1 cellular context compared by ENCODE assay signal in genomic region chr13:46982856-46983582, GRCh38.
TF ChIP-seq lines count a peak whose summit lies in the region.

No MANE protein-coding gene starts in this region.

TF ChIP-seq in GM12878, 131 proteins besides CTCF, POLR2A, EP300 and RAD21 (continued from another document and continues in another):
- TF ChIP-seq ZBTB40 (IDR thresholded peaks at IDR 0.05; ENCODE audit: borderline replicate concordance) (no peak), POU2F2 (IDR thresholded peaks at IDR 0.05; ENCODE audit: borderline replicate concordance, low read depth, low read length) (peak; percentile 91), PKNOX1 (IDR thresholded peaks at IDR 0.05) (peak; percentile 20; the same call in 1 of the 2 replicates), MTA3 (IDR thresholded peaks at IDR 0.05; ENCODE audit: borderline replicate concordance, low read length) (no peak), RCOR1 (conservative IDR thresholded peaks at IDR 0.05; ENCODE audit: low read depth, low read length) (peak; percentile 98), HSF1 (IDR thresholded peaks at IDR 0.05; ENCODE audit: low read depth, low read length) (no peak), MXI1 (IDR thresholded peaks at IDR 0.05; ENCODE audit: low read depth, low read length) (peak; percentile 85), SKIL (IDR thresholded peaks at IDR 0.05; ENCODE audit: low read depth, poor library complexity, severe bottlenecking) (peak; percentile 95), EZH2 (IDR thresholded peaks at IDR 0.05; ENCODE audit: borderline replicate concordance, control insufficient read depth, low read depth, low read length) (no peak), ATF7 (IDR thresholded peaks at IDR 0.05; ENCODE audit: low read depth) (peak; percentile 83), RFX5 (IDR thresholded peaks at IDR 0.05; ENCODE audit: low read depth, low read length) (no peak), DPF2 (IDR thresholded peaks at IDR 0.05) (peak; percentile 99), BCL11A (IDR thresholded peaks at IDR 0.05; ENCODE audit: low read depth, low read length) (peak; percentile 100), ZBTB4 (CRISPR knock-in tag; IDR thresholded peaks at IDR 0.05) (no peak), CREB1 (IDR thresholded peaks at IDR 0.05; ENCODE audit: low read depth) (peak; percentile 89), IRF4 (IDR thresholded peaks at IDR 0.05; ENCODE audit: low read depth, low read length) (peak; percentile 99), IRF3 (IDR thresholded peaks at IDR 0.05) (no peak), CHD4 (IDR thresholded peaks at IDR 0.05) (no peak), PAX5 (IDR thresholded peaks at IDR 0.05; ENCODE audit: borderline replicate concordance, low read depth, low read length) (peak; percentile 98), BMI1 (IDR thresholded peaks at IDR 0.05; ENCODE audit: borderline replicate concordance) (peak; percentile 82), ZNF384 (IDR thresholded peaks at IDR 0.05; ENCODE audit: borderline replicate concordance, low read depth, low read length) (no peak), EED (IDR thresholded peaks at IDR 0.05; ENCODE audit: low read depth) (peak; percentile 97), CBFB (IDR thresholded peaks at IDR 0.05; ENCODE audit: low read depth) (peak; percentile 99), REST (IDR thresholded peaks at IDR 0.05; ENCODE audit: low read depth, low read length) (no peak), NR2F1 (conservative IDR thresholded peaks at IDR 0.05) (peak; percentile 81), E2F8 (IDR thresholded peaks at IDR 0.05; ENCODE audit: low read depth, partially characterized antibody) (no peak), NRF1 (conservative IDR thresholded peaks at IDR 0.05; ENCODE audit: low read depth, low read length) (no peak), RELB (IDR thresholded peaks at IDR 0.05; ENCODE audit: low read depth) (peak; percentile 88), ZZZ3 (IDR thresholded peaks at IDR 0.05; ENCODE audit: control insufficient read depth, insufficient read length, low read depth) (no peak), ATF2 (IDR thresholded peaks at IDR 0.05; ENCODE audit: low read length) (peak; percentile 98), CREM (IDR thresholded peaks at IDR 0.05; ENCODE audit: low read depth) (peak; percentile 98), ZNF24 (IDR thresholded peaks at IDR 0.05) (0 out of 2 replicates have a peak, but pooled peaks have one; percentile 69), YY1 (IDR thresholded peaks at IDR 0.05; ENCODE audit: low read depth, low read length) (peak; percentile 65; the same call in 1 of the 2 replicates)
